ENCODE assay signal across 27 cellular contexts in genomic region chr16:59634951-59635350, GRCh38.
DNase-seq lines count a peak whose midpoint lies in the region; ATAC-seq, FAIRE-seq and TF ChIP-seq lines count a peak whose summit lies in the region.
"Had no signal": no experiment of that assay in that cellular context is flagged by ENCODE, and none has a peak within 500 bp of the region (broad histone marks: within the 10 kb centered on the region; RNA-seq: fewer than 3 reads in every experiment).

No MANE protein-coding gene starts in this region.

- H3K9me3 Mint-ChIP-seq in activated T-cell treated with anti-CD3 and anti-CD28 coated beads, Interleukin-2, amount 50 U/mL, for 24 hours, result peaks cover 11% of the 10 kb centered on the region
- H3K9me3 Mint-ChIP-seq: activated naive CD4-positive, alpha-beta T cell treated with anti-CD3 and anti-CD28 coated beads, Interleukin-2, amount 10 ng/mL, durations not matched to agents 7 days and 5 days had no signal

- H3K4me1 ChIP-seq in ACC112 (ENCODE audit: control insufficient read depth, insufficient read depth, low read length, unreplicated experiment), result peaks cover 48% of the 10 kb centered on the region
- H3K4me1 ChIP-seq in endothelial cell of umbilical vein (ENCODE audit: control insufficient read depth, extremely low read depth, insufficient read depth, low read length), result peaks cover 54% of the 10 kb centered on the region
- H3K4me1 ChIP-seq in uterus, result no peaks in the 10 kb centered on the region
- H3K4me1 ChIP-seq: lower lobe of right lung, psoas muscle, suprapubic skin had no signal

- no peaks in the 10 kb centered on the region for H3K27me3 ChIP-seq in ACC112 (ENCODE audit: insufficient read depth, low read length)
- no peaks in the 10 kb centered on the region for H3K27me3 ChIP-seq in endothelial cell of umbilical vein (ENCODE audit: control insufficient read depth in 2 of 2, insufficient read depth in 2 of 2, low read length in 2 of 2)
- no peaks in the 10 kb centered on the region for H3K27me3 ChIP-seq in uterus
- H3K27me3 ChIP-seq: neutrophil, suprapubic skin had no signal

- FAIRE-seq in endothelial cell of umbilical vein (lab: Jason Lieb, UNC), result peak; percentile 62
- FAIRE-seq: G401.6, kidney had no signal

- H3K36me3 Mint-ChIP-seq in activated T-cell treated with anti-CD3 and anti-CD28 coated beads, Interleukin-2, amount 50 U/mL, for 24 hours (ENCODE audit: low read depth), result no peaks in the 10 kb centered on the region
- H3K36me3 Mint-ChIP-seq: activated naive CD4-positive, alpha-beta T cell treated with anti-CD3 and anti-CD28 coated beads, Interleukin-2, amount 10 ng/mL, durations not matched to agents 7 days and 5 days; CD8-positive, alpha-beta memory T cell had no signal

- no peak overlapping the region for H3K4me3 Mint-ChIP-seq in activated T-cell treated with anti-CD3 and anti-CD28 coated beads, Interleukin-2, amount 50 U/mL, for 24 hours
- H3K4me3 Mint-ChIP-seq: activated CD4-positive, alpha-beta T cell treated with anti-CD3 and anti-CD28 coated beads, Interleukin-2, amount 10 ng/mL, durations not matched to agents 24 days and 14 days; activated naive CD4-positive, alpha-beta T cell treated with anti-CD3 and anti-CD28 coated beads, Interleukin-2, amount 10 ng/mL, durations not matched to agents 7 days and 5 days; B cell; CD8-positive, alpha-beta memory T cell had no signal

- no peaks in the 10 kb centered on the region for H3K9me1 ChIP-seq in endothelial cell of umbilical vein (replicated peaks; ENCODE audit: control insufficient read depth, extremely low read depth, insufficient read depth, low read length)

- peak overlapping the region; percentile 82 for H3K27ac ChIP-seq in ACC112 (ENCODE audit: low read depth, low read length)
- peak overlapping the region; percentile 46 for H3K27ac ChIP-seq in endothelial cell of umbilical vein (ENCODE audit: insufficient read depth, low read depth, low read length)
- no peak overlapping the region for H3K27ac ChIP-seq in uterus
- H3K27ac ChIP-seq: lower lobe of right lung, neutrophil, psoas muscle, suprapubic skin, WERI-Rb-1 had no signal

- dilution Hi-C loops in endothelial cell of umbilical vein (cut with MboI; ENCODE audit: extremely low pct_ligation_motif_present, low sequenced_read_pairs), result no loop called here

- H3K36me3 ChIP-seq in ACC112 (ENCODE audit: insufficient read depth, low read length) (no peaks in the 10 kb centered on the region), endothelial cell of umbilical vein (ENCODE audit: control insufficient read depth in 2 of 2, extremely low read depth in 1 of 2, insufficient read depth in 2 of 2, low read length in 2 of 2) (no peaks in the 10 kb centered on the region), uterus (no peaks in the 10 kb centered on the region)
- H3K36me3 ChIP-seq: lower lobe of right lung, neutrophil, suprapubic skin, WERI-Rb-1 had no signal

- H3K79me2 ChIP-seq in ACC112 (ENCODE audit: control insufficient read depth, insufficient read depth, low read length, unreplicated experiment) (no peaks in the 10 kb centered on the region), endothelial cell of umbilical vein (ENCODE audit: control insufficient read depth, insufficient read depth, low read length) (no peaks in the 10 kb centered on the region)

- TF ChIP-seq CTCF in LNCaP clone FGC (IDR thresholded peaks at IDR 0.05; ENCODE audit: control insufficient read depth, extremely low read depth, insufficient read depth) (no peak), endothelial cell of umbilical vein (IDR thresholded peaks at IDR 0.05; ENCODE audit: extremely low read depth in 1 of 2, insufficient read depth in 1 of 2, low read depth in 1 of 2, low read length in 2 of 2) (no peak), uterus (IDR thresholded peaks at IDR 0.05) (no peak)

- H3K9me3 ChIP-seq in endothelial cell of umbilical vein (replicated peaks; ENCODE audit: control insufficient read depth, insufficient read depth, low read length) (no peaks in the 10 kb centered on the region), uterus (no peaks in the 10 kb centered on the region)
- H3K9me3 ChIP-seq: lower lobe of right lung, neutrophil, psoas muscle, suprapubic skin had no signal

- CTCF ChIA-PET in endothelial cell of umbilical vein (lab: Charles Lee), result interaction anchor here (0.9 to 1.9 kb wide), 5 partner anchors 11 to 820 kb away, joined by 3 to 6 read pairs (median 3); no protein-coding TSS in a partner anchor

- TF ChIP-seq POLR2A in endothelial cell of umbilical vein (IDR thresholded peaks at IDR 0.05; ENCODE audit: low read depth, low read length) (no peak), uterus (IDR thresholded peaks at IDR 0.05) (no peak)

- H2AFZ ChIP-seq in ACC112 (ENCODE audit: low read length, unreplicated experiment), result peak overlapping the region; percentile 63
- H2AFZ ChIP-seq in endothelial cell of umbilical vein (ENCODE audit: low read depth, low read length), result peak overlapping the region; percentile 53

- no TSS peak for BruUV-seq in endothelial cell of umbilical vein (replicated peaks; lab: Mats Ljungman, UMichigan)

- H3K27ac Mint-ChIP-seq in activated T-cell treated with anti-CD3 and anti-CD28 coated beads, Interleukin-2, amount 50 U/mL, for 24 hours, result no peak overlapping the region
- H3K27ac Mint-ChIP-seq: activated CD4-positive, alpha-beta T cell treated with anti-CD3 and anti-CD28 coated beads, Interleukin-2, amount 10 ng/mL, durations not matched to agents 24 days and 14 days; activated naive CD4-positive, alpha-beta T cell treated with anti-CD3 and anti-CD28 coated beads, Interleukin-2, amount 10 ng/mL, durations not matched to agents 7 days and 5 days; B cell; CD8-positive, alpha-beta memory T cell had no signal

- POLR2A ChIA-PET in endothelial cell of umbilical vein (lab: Charles Lee), result no interaction called here

- H3K4me2 ChIP-seq in endothelial cell of umbilical vein (ENCODE audit: insufficient read depth, low read length), result no peak overlapping the region

- H3K27me3 Mint-ChIP-seq in activated T-cell treated with anti-CD3 and anti-CD28 coated beads, Interleukin-2, amount 50 U/mL, for 24 hours, result no peaks in the 10 kb centered on the region
- H3K27me3 Mint-ChIP-seq: activated CD4-positive, alpha-beta T cell treated with anti-CD3 and anti-CD28 coated beads, Interleukin-2, amount 10 ng/mL, durations not matched to agents 24 days and 14 days; activated naive CD4-positive, alpha-beta T cell treated with anti-CD3 and anti-CD28 coated beads, Interleukin-2, amount 10 ng/mL, durations not matched to agents 7 days and 5 days; B cell; CD8-positive, alpha-beta memory T cell had no signal

- intact Hi-C loops in endothelial cell of umbilical vein (cut with micrococcal nuclease), result loop anchor here (10.0 kb wide), 1 partner anchor 570 kb away; no protein-coding TSS in a partner anchor
- intact Hi-C loops in uterus (cut with DNase I; ENCODE audit: low total_unique reads), result no loop called here

- DNase-seq in LNCaP clone FGC (ENCODE audit: low read depth), result peak; percentile 35
- DNase-seq in endothelial cell of umbilical vein (ENCODE audit: low read depth, low spot score), result no peak
- DNase-seq in myocyte (ENCODE audit: low read depth), result peak; percentile 27
- DNase-seq in SHP77 treated with DMSO at 0.1 percent for 48 hours (lab: John Stamatoyannopoulos, UW), result no peak
- DNase-seq in uterus, result no peak
- DNase-seq in activated T-cell treated with anti-CD3 and anti-CD28 coated beads, Interleukin-2, amount 50 U/mL, for 24 hours, result no peak
- DNase-seq: 8988T; activated CD4-positive, alpha-beta T cell treated with anti-CD3 and anti-CD28 coated beads, Interleukin-2, amount 10 ng/mL, durations not matched to agents 24 days and 14 days; activated naive CD4-positive, alpha-beta T cell treated with anti-CD3 and anti-CD28 coated beads, Interleukin-2, amount 10 ng/mL, durations not matched to agents 7 days and 5 days; aorta; CD8-positive, alpha-beta memory T cell; effector CD8-positive, alpha-beta T cell; erythroblast; kidney; lower lobe of right lung; NCI-H187; NCI-H2227 treated with DMSO at 0.1 percent for 48 hours; NCI-H748 treated with DMSO at 0.1 percent for 48 hours; psoas muscle; T-helper 9 cell; WERI-Rb-1 had no signal

- peak overlapping the region; percentile 21; the same call in 1 of the 2 replicates for H3K4me3 ChIP-seq in ACC112 (ENCODE audit: low read depth, low read length)
- no peak overlapping the region for H3K4me3 ChIP-seq in LNCaP clone FGC (ENCODE audit: low read depth, low read length)
- H3K4me3 ChIP-seq in endothelial cell of umbilical vein (replicated peaks in 1 of 3; ENCODE audit: insufficient read depth in 1 of 3, low read depth in 1 of 3, low read length in 3 of 3), result no peak overlapping the region
- no peak overlapping the region for H3K4me3 ChIP-seq in uterus
- H3K4me3 ChIP-seq: lower lobe of right lung, psoas muscle, suprapubic skin had no signal

- H3K4me1 Mint-ChIP-seq in activated T-cell treated with anti-CD3 and anti-CD28 coated beads, Interleukin-2, amount 50 U/mL, for 24 hours (ENCODE audit: low read depth), result no peaks in the 10 kb centered on the region
- H3K4me1 Mint-ChIP-seq: activated CD4-positive, alpha-beta T cell treated with anti-CD3 and anti-CD28 coated beads, Interleukin-2, amount 10 ng/mL, durations not matched to agents 24 days and 14 days; activated naive CD4-positive, alpha-beta T cell treated with anti-CD3 and anti-CD28 coated beads, Interleukin-2, amount 10 ng/mL, durations not matched to agents 7 days and 5 days; B cell; CD8-positive, alpha-beta memory T cell had no signal

- H4K20me1 ChIP-seq in endothelial cell of umbilical vein (replicated peaks; ENCODE audit: control insufficient read depth, extremely low read depth, insufficient read depth, low read length), result no peaks in the 10 kb centered on the region

- no peak overlapping the region for H3K9ac ChIP-seq in endothelial cell of umbilical vein (replicated peaks; ENCODE audit: extremely low read depth, insufficient read depth, low read length)

- ATAC-seq in HG02642 (IDR thresholded peaks at IDR 0.05; ENCODE audit: poor library complexity, unreplicated experiment), result no peak
- ATAC-seq: lower lobe of right lung, psoas muscle had no signal

TF ChIP-seq in endothelial cell of umbilical vein, 7 proteins besides CTCF, POLR2A, EP300 and RAD21:
- no peak for TF ChIP-seq JUN (IDR thresholded peaks at IDR 0.05; ENCODE audit: borderline replicate concordance, insufficient read depth, insufficient read length, low read depth)
- TF ChIP-seq MYC (IDR thresholded peaks at IDR 0.05; ENCODE audit: low read depth, low read length), result no peak
- TF ChIP-seq POLR2AphosphoS5 (IDR thresholded peaks at IDR 0.05; ENCODE audit: insufficient read depth, low read depth, low read length), result no peak
- no peak for TF ChIP-seq MAX (IDR thresholded peaks at IDR 0.05; ENCODE audit: insufficient read depth, insufficient read length)
- TF ChIP-seq FOS (IDR thresholded peaks at IDR 0.05; ENCODE audit: borderline replicate concordance, insufficient read depth, low read length), result no peak
- no peak for TF ChIP-seq GATA2 (IDR thresholded peaks at IDR 0.05; ENCODE audit: insufficient read depth, insufficient read length, low read depth, low read length)
- no peak for TF ChIP-seq EZH2 (IDR thresholded peaks at IDR 0.05; ENCODE audit: borderline replicate concordance, low read depth, low read length, severe bottlenecking)

Comparison
In these comparisons a context has a peak if more than half of its experiments do, and no peak if none do; other contexts are left out.
1. H3K27ac ChIP-seq: peak in ACC112 (single experiment) and endothelial cell of umbilical vein (single experiment); none in uterus (0 of 2).
2. DNase-seq: peak in LNCaP clone FGC (single experiment) and myocyte (single experiment); none in endothelial cell of umbilical vein (single experiment), SHP77 treated with DMSO at 0.1 percent for 48 hours (single experiment), uterus (0 of 2) and activated T-cell treated with anti-CD3 and anti-CD28 coated beads, Interleukin-2, amount 50 U/mL, for 24 hours (single experiment).